ENCODE assay signal across 1 cellular context in the genomic region with DNA sequence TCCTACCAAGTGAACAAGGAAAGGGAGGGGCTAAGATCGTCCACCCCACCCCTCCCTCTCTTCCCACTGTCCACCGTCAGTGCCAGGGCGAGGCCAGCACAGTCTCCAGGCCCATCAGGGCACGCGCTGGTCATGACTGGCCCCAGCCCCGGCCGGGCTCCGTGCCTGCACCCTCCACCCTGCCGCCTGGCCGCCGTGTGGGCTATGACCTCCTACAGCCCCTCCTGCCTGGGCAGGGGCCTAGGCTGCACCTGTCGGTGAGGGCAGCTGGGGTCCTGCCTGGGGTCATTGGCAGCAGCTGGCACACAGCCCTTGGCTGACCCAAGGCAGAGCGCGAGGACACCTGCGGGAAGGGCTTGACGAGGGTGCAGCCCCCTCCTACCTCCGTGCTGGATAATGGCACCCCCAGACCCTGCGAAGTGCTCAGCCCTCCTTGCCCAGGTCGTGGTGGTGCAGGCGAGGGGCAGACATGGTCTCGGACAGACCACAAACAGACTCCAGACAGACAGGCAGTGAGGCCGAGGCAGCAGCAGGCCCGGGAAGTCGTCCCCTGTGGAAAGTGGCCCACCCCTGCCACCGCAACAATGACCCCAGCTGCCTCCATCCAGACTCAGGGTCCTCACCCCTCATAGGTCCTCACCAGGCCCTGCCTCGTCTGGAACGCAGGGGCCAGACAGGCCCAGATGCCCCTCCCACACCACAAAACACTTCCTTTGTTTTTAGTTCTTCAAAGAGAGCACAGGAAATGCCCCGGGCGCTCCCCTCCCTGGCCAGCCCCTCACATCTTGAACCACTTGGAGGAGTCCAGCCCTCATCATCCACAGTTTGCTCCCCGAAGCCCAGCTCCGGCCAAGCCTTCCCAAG.
TF ChIP-seq lines count a peak whose summit lies in the region.

No MANE protein-coding gene starts in this region.

TF ChIP-seq in IMR-90, 13 proteins besides CTCF, POLR2A, EP300 and RAD21:
- TF ChIP-seq NFE2L2 (IDR thresholded peaks at IDR 0.05; ENCODE audit: low read depth, low read length) (no peak), MXI1 (IDR thresholded peaks at IDR 0.05; ENCODE audit: borderline replicate concordance, low read depth, low read length) (no peak), FOS (IDR thresholded peaks at IDR 0.05; ENCODE audit: low read depth, low read length) (no peak), MAFK (IDR thresholded peaks at IDR 0.05; ENCODE audit: low read depth, low read length) (no peak), RFX5 (IDR thresholded peaks at IDR 0.05; ENCODE audit: low read depth, low read length) (no peak), MAZ (IDR thresholded peaks at IDR 0.05; ENCODE audit: borderline replicate concordance, low read depth, low read length) (no peak), CEBPB (IDR thresholded peaks at IDR 0.05; ENCODE audit: low read depth, low read length) (no peak), CHD1 (IDR thresholded peaks at IDR 0.05; ENCODE audit: low read depth, low read length) (no peak), SMC3 (IDR thresholded peaks at IDR 0.05; ENCODE audit: low read depth, low read length) (no peak), BHLHE40 (IDR thresholded peaks at IDR 0.05; ENCODE audit: low read depth, low read length) (no peak), RCOR1 (IDR thresholded peaks at IDR 0.05; ENCODE audit: insufficient replicate concordance, low read length) (no peak)
- TF ChIP-seq, protein P1, sequence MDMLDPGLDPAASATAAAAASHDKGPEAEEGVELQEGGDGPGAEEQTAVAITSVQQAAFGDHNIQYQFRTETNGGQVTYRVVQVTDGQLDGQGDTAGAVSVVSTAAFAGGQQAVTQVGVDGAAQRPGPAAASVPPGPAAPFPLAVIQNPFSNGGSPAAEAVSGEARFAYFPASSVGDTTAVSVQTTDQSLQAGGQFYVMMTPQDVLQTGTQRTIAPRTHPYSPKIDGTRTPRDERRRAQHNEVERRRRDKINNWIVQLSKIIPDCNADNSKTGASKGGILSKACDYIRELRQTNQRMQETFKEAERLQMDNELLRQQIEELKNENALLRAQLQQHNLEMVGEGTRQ (IDR thresholded peaks at IDR 0.05; ENCODE audit: low read depth, low read length) = no peak
- TF ChIP-seq, protein P2, sequence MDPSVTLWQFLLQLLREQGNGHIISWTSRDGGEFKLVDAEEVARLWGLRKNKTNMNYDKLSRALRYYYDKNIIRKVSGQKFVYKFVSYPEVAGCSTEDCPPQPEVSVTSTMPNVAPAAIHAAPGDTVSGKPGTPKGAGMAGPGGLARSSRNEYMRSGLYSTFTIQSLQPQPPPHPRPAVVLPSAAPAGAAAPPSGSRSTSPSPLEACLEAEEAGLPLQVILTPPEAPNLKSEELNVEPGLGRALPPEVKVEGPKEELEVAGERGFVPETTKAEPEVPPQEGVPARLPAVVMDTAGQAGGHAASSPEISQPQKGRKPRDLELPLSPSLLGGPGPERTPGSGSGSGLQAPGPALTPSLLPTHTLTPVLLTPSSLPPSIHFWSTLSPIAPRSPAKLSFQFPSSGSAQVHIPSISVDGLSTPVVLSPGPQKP (IDR thresholded peaks at IDR 0.05; ENCODE audit: borderline replicate concordance, low read depth, low read length) = no peak
